9 cellular contexts compared by ENCODE assay signal in genomic region chrX:104113237-104113965, GRCh38. TPM values are rescaled to one million over a fixed set of nuclear protein-coding genes. Genes with fewer than 3 reads are reported as not detected.
DNase-seq lines count a peak whose midpoint lies in the region; ATAC-seq and TF ChIP-seq lines count a peak whose summit lies in the region.
"Had no signal": no experiment of that assay in that cellular context is flagged by ENCODE, and none has a peak within 500 bp of the region (broad histone marks: within the 10 kb centered on the region; RNA-seq: fewer than 3 reads in every experiment).

No MANE protein-coding gene starts in this region.

- peak; percentile 60 for ATAC-seq in GM21717 (IDR thresholded peaks at IDR 0.05; ENCODE audit: unreplicated experiment)
- ATAC-seq in right cardiac atrium = peak; percentile 81 to 82
- ATAC-seq in GM18873 (IDR thresholded peaks at IDR 0.05; ENCODE audit: low FRiP score, unreplicated experiment) = no peak

- WGBS in adrenal gland, 4 donors = 5 to 38% (median 17%) methylated on average over 16 to 22 of the region's 22 CpGs
- WGBS in right cardiac atrium = 7% methylated on average over 22 of the region's 22 CpGs

- no peaks in the 10 kb centered on the region for H3K36me3 ChIP-seq in adrenal gland (replicated peaks in 1 of 2)

- intact Hi-C loops in adrenal gland (cut with DNase I) = no loop called here
- intact Hi-C loops in right cardiac atrium (cut with DNase I) = no loop called here

- peak; percentile 44 for TF ChIP-seq CTCF in LNCAP (IDR thresholded peaks at IDR 0.05)
- TF ChIP-seq CTCF in adrenal gland (IDR thresholded peaks at IDR 0.05) = peak; percentile 19 to 51 (median 42)

- H3K27me3 ChIP-seq in adrenal gland (peaks cover 27% of the 10 kb centered on the region), right cardiac atrium (ENCODE audit: control insufficient read depth, insufficient read depth) (no peaks in the 10 kb centered on the region)

- H3K4me3 ChIP-seq in adrenal gland = peak overlapping the region in 1 of 4 donors; percentile 71
- H3K4me3 ChIP-seq in right cardiac atrium (ENCODE audit: low read length) = peak overlapping the region; percentile 75

- H3K9me3 ChIP-seq in adrenal gland (replicated peaks in 1 of 3) (no peaks in the 10 kb centered on the region), right cardiac atrium (ENCODE audit: control insufficient read depth, low read length) (no peaks in the 10 kb centered on the region)

- H3K27ac ChIP-seq in adrenal gland (no peak overlapping the region), right cardiac atrium (ENCODE audit: low read length) (no peak overlapping the region)
- H3K27ac ChIP-seq: epithelial cell of prostate had no signal

- DNase-seq in DMS53 treated with DMSO at 0.1 percent for 48 hours (lab: John Stamatoyannopoulos, UW; ENCODE audit: unreplicated experiment) = peak; percentile 42
- DNase-seq in SKM-1 (lab: John Stamatoyannopoulos, UW; ENCODE audit: unreplicated experiment) = peak; percentile 1
- peak; percentile 35 to 77 (median 52) for DNase-seq in adrenal gland
- DNase-seq in right cardiac atrium = peak; percentile 34 to 64 (median 60)
- DNase-seq in renal cortical epithelial cell (ENCODE audit: low read depth) = peak; percentile 25

- H3K4me1 ChIP-seq in adrenal gland (replicated peaks in 1 of 2) (no peaks in the 10 kb centered on the region), right cardiac atrium (ENCODE audit: control insufficient read depth, insufficient read depth, low read length) (peaks cover 1% of the 10 kb centered on the region)

- TF ChIP-seq POLR2A in adrenal gland (IDR thresholded peaks at IDR 0.05) = no peak

RNA-seq across cellular contexts. Expression of gene ZCCHC18, which starts 1.1 kb away (rescaled TPM):
- total RNA-seq in adrenal gland (1 to 10 TPM in 2 of 8 donors, under 1 TPM in 4, not detected in 2; 0.38 to 1.4 (median 0.73) TPM), right cardiac atrium (1 to 10 TPM in 2 of 4 donors, under 1 TPM in 2; 0.49 to 1.6 (median 0.98) TPM), renal cortical epithelial cell (2.9 and 13.9 TPM in 2 replicates)
- polyA plus RNA-seq in adrenal gland (1 to 10 TPM in 1 of 3 donors, under 1 TPM in 2; 0.74 to 1.6 (median 0.93) TPM), right cardiac atrium (0.70 TPM)

RNA-seq across cellular contexts. Expression of gene TMSB15C, which starts 37.4 kb away (rescaled TPM):
- 1 to 10 TPM in 1 of 8 donors, under 1 TPM in 7; 0.29 to 2.4 (median 0.42) TPM for total RNA-seq in adrenal gland
- under 1 TPM; 0.30 to 0.90 (median 0.64) TPM for polyA plus RNA-seq in adrenal gland
- 1 to 10 TPM in 2 of 4 donors, under 1 TPM in 2; 0.40 to 1.4 (median 0.99) TPM for total RNA-seq in right cardiac atrium
- polyA plus RNA-seq in right cardiac atrium = 0.52 TPM
- 3.9 and 8.2 TPM in 2 replicates for total RNA-seq in renal cortical epithelial cell

RNA-seq across cellular contexts. Expression of gene SLC25A53, which starts 43.4 kb away (rescaled TPM):
- total RNA-seq in adrenal gland (10 to 100 TPM in 2 of 8 donors, 1 to 10 TPM in 6; 5.3 to 51.0 (median 8.8) TPM), right cardiac atrium (10 to 100 TPM; 10.2 to 14.7 (median 12.8) TPM), renal cortical epithelial cell (5.6 and 16.1 TPM in 2 replicates)
- polyA plus RNA-seq in adrenal gland (10 to 100 TPM in 1 of 3 donors, 1 to 10 TPM in 2; 3.6 to 11.3 (median 8.4) TPM), right cardiac atrium (7.8 TPM)

RNA-seq across cellular contexts. Expression of gene FAM199X, which starts 52.9 kb away (rescaled TPM):
- 10 to 100 TPM; 16.7 to 28.2 (median 21.0) TPM for total RNA-seq in adrenal gland
- polyA plus RNA-seq in adrenal gland = 10 to 100 TPM in 2 of 3 donors, 1 to 10 TPM in 1; 8.6 to 23.6 (median 15.9) TPM
- total RNA-seq in right cardiac atrium = 10 to 100 TPM; 11.9 to 14.6 (median 13.4) TPM
- 6.8 TPM for polyA plus RNA-seq in right cardiac atrium
- total RNA-seq in renal cortical epithelial cell = 59.9 and 77.5 TPM in 2 replicates

Comparison
In these comparisons a context has a peak if more than half of its experiments do, and no peak if none do; other contexts are left out.
1. DNase-seq: peak in every context shown above with its lines; median percentile 60 in right cardiac atrium; 52 in adrenal gland; 42 in DMS53 treated with DMSO at 0.1 percent for 48 hours; 25 in renal cortical epithelial cell; 1 in SKM-1.